Comparison of ENCODE assay signal across 1 cellular context in genomic region chr1:248926401-248927182, GRCh38.
TF ChIP-seq lines count a peak whose summit lies in the region.

No MANE protein-coding gene starts in this region.

TF ChIP-seq in K562, 482 proteins besides CTCF, POLR2A, EP300 and RAD21 (continued from another document and continues in another):
- TF ChIP-seq, protein P1, sequence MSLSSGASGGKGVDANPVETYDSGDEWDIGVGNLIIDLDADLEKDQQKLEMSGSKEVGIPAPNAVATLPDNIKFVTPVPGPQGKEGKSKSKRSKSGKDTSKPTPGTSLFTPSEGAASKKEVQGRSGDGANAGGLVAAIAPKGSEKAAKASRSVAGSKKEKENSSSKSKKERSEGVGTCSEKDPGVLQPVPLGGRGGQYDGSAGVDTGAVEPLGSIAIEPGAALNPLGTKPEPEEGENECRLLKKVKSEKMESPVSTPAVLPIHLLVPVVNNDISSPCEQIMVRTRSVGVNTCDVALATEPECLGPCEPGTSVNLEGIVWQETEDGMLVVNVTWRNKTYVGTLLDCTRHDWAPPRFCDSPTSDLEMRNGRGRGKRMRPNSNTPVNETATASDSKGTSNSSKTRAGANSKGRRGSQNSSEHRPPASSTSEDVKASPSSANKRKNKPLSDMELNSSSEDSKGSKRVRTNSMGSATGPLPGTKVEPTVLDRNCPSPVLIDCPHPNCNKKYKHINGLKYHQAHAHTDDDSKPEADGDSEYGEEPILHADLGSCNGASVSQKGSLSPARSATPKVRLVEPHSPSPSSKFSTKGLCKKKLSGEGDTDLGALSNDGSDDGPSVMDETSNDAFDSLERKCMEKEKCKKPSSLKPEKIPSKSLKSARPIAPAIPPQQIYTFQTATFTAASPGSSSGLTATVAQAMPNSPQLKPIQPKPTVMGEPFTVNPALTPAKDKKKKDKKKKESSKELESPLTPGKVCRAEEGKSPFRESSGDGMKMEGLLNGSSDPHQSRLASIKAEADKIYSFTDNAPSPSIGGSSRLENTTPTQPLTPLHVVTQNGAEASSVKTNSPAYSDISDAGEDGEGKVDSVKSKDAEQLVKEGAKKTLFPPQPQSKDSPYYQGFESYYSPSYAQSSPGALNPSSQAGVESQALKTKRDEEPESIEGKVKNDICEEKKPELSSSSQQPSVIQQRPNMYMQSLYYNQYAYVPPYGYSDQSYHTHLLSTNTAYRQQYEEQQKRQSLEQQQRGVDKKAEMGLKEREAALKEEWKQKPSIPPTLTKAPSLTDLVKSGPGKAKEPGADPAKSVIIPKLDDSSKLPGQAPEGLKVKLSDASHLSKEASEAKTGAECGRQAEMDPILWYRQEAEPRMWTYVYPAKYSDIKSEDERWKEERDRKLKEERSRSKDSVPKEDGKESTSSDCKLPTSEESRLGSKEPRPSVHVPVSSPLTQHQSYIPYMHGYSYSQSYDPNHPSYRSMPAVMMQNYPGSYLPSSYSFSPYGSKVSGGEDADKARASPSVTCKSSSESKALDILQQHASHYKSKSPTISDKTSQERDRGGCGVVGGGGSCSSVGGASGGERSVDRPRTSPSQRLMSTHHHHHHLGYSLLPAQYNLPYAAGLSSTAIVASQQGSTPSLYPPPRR (CRISPR knock-in tag; IDR thresholded peaks at IDR 0.05; ENCODE audit: borderline replicate concordance), result no peak
- no peak for TF ChIP-seq KLF13 (tag; IDR thresholded peaks at IDR 0.05; ENCODE audit: borderline replicate concordance, low read depth)
- no peak for TF ChIP-seq GTF2F1 (IDR thresholded peaks at IDR 0.05; ENCODE audit: low read depth, low read length)
- TF ChIP-seq JUN (IDR thresholded peaks at IDR 0.05; ENCODE audit: borderline replicate concordance, low read depth, low read length), result 0 out of 2 replicates have a peak, but pooled peaks have one; percentile 66
- TF ChIP-seq JUN (CRISPR knock-in tag; IDR thresholded peaks at IDR 0.05; ENCODE audit: borderline replicate concordance), result no peak
- no peak for TF ChIP-seq E2F8 (IDR thresholded peaks at IDR 0.05; ENCODE audit: low read depth, partially characterized antibody)
- no peak for TF ChIP-seq TBP (optimal IDR thresholded peaks at IDR 0.05; ENCODE audit: low read depth, low read length)
- TF ChIP-seq GABPB2 (CRISPR knock-in tag; conservative IDR thresholded peaks at IDR 0.05), result no peak
- no peak for TF ChIP-seq IRF1 (CRISPR knock-in tag; IDR thresholded peaks at IDR 0.05; ENCODE audit: borderline replicate concordance)
- TF ChIP-seq KDM2B (CRISPR knock-in tag; IDR thresholded peaks at IDR 0.05), result no peak
- TF ChIP-seq ZNF507 (tag; conservative IDR thresholded peaks at IDR 0.05), result no peak
- no peak for TF ChIP-seq GATAD2B (IDR thresholded peaks at IDR 0.05; ENCODE audit: borderline replicate concordance)
- TF ChIP-seq, protein P2, sequence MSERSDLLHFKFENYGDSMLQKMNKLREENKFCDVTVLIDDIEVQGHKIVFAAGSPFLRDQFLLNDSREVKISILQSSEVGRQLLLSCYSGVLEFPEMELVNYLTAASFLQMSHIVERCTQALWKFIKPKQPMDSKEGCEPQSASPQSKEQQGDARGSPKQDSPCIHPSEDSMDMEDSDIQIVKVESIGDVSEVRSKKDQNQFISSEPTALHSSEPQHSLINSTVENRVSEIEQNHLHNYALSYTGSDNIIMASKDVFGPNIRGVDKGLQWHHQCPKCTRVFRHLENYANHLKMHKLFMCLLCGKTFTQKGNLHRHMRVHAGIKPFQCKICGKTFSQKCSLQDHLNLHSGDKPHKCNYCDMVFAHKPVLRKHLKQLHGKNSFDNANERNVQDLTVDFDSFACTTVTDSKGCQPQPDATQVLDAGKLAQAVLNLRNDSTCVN (CRISPR knock-in tag; IDR thresholded peaks at IDR 0.05), result no peak
- TF ChIP-seq TEAD4 (IDR thresholded peaks at IDR 0.05; ENCODE audit: low read length), result peak; percentile 48
- no peak for TF ChIP-seq TEAD4 (CRISPR knock-in tag; IDR thresholded peaks at IDR 0.05; ENCODE audit: borderline replicate concordance)
- TF ChIP-seq, protein P3, sequence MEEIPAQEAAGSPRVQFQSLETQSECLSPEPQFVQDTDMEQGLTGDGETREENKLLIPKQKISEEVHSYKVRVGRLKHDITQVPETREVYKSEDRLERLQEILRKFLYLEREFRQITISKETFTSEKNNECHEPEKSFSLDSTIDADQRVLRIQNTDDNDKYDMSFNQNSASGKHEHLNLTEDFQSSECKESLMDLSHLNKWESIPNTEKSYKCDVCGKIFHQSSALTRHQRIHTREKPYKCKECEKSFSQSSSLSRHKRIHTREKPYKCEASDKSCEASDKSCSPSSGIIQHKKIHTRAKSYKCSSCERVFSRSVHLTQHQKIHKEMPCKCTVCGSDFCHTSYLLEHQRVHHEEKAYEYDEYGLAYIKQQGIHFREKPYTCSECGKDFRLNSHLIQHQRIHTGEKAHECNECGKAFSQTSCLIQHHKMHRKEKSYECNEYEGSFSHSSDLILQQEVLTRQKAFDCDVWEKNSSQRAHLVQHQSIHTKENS (CRISPR knock-in tag; IDR thresholded peaks at IDR 0.05), result no peak
- no peak for TF ChIP-seq HBP1 (CRISPR knock-in tag; IDR thresholded peaks at IDR 0.05)
- no peak for TF ChIP-seq E2F1 (CRISPR knock-in tag; IDR thresholded peaks at IDR 0.05)
- TF ChIP-seq, protein P4, sequence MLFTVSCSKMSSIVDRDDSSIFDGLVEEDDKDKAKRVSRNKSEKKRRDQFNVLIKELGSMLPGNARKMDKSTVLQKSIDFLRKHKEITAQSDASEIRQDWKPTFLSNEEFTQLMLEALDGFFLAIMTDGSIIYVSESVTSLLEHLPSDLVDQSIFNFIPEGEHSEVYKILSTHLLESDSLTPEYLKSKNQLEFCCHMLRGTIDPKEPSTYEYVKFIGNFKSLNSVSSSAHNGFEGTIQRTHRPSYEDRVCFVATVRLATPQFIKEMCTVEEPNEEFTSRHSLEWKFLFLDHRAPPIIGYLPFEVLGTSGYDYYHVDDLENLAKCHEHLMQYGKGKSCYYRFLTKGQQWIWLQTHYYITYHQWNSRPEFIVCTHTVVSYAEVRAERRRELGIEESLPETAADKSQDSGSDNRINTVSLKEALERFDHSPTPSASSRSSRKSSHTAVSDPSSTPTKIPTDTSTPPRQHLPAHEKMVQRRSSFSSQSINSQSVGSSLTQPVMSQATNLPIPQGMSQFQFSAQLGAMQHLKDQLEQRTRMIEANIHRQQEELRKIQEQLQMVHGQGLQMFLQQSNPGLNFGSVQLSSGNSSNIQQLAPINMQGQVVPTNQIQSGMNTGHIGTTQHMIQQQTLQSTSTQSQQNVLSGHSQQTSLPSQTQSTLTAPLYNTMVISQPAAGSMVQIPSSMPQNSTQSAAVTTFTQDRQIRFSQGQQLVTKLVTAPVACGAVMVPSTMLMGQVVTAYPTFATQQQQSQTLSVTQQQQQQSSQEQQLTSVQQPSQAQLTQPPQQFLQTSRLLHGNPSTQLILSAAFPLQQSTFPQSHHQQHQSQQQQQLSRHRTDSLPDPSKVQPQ (CRISPR knock-in tag; IDR thresholded peaks at IDR 0.05; ENCODE audit: borderline replicate concordance), result no peak
- TF ChIP-seq CREM (IDR thresholded peaks at IDR 0.05; ENCODE audit: low read depth), result 0 out of 2 replicates have a peak, but pooled peaks have one; percentile 43
